In genomic region chr22:36027960-36028645, GRCh38 we compare ENCODE assay signal across 8 cellular contexts. TPM values are rescaled to one million over a fixed set of nuclear protein-coding genes. Genes with fewer than 3 reads are reported as not detected.
A peak's percentile ranks its signal among the peaks of the same experiment; 100 is the strongest.
DNase-seq lines count a peak whose midpoint lies in the region; ATAC-seq, FAIRE-seq and TF ChIP-seq lines count a peak whose summit lies in the region.

No MANE protein-coding gene starts in this region.

- H3K9ac ChIP-seq in endothelial cell of umbilical vein (replicated peaks; ENCODE audit: extremely low read depth, insufficient read depth, low read length) (peak overlapping the region; percentile 93), muscle layer of colon (ENCODE audit: low read length) (peak overlapping the region; percentile 92)

- H3K9me3 ChIP-seq in endothelial cell of umbilical vein (replicated peaks; ENCODE audit: control insufficient read depth, insufficient read depth, low read length) (no peaks in the 10 kb centered on the region), muscle layer of colon (ENCODE audit: low read length) (no peaks in the 10 kb centered on the region)

- no peaks in the 10 kb centered on the region for H3K9me1 ChIP-seq in endothelial cell of umbilical vein (replicated peaks; ENCODE audit: control insufficient read depth, extremely low read depth, insufficient read depth, low read length)

- H3K36me3 ChIP-seq in endothelial cell of umbilical vein (ENCODE audit: control insufficient read depth in 2 of 2, extremely low read depth in 1 of 2, insufficient read depth in 2 of 2, low read length in 2 of 2): peaks cover 0 to 2% of the 10 kb centered on the region in 2 experiments
- no peaks in the 10 kb centered on the region for H3K36me3 ChIP-seq in muscle layer of colon (ENCODE audit: insufficient read depth, low read length)

- H3K27me3 ChIP-seq in endothelial cell of umbilical vein (ENCODE audit: control insufficient read depth in 2 of 2, insufficient read depth in 2 of 2, low read length in 2 of 2) (no peaks in the 10 kb centered on the region), muscle layer of colon (ENCODE audit: control insufficient read depth in 1 of 2, insufficient read depth in 2 of 2, low read length in 2 of 2) (no peaks in the 10 kb centered on the region)

- no peak for TF ChIP-seq POLR2A in endothelial cell of umbilical vein (IDR thresholded peaks at IDR 0.05; ENCODE audit: low read depth, low read length)

- peak overlapping the region; percentile 44 for H2AFZ ChIP-seq in endothelial cell of umbilical vein (ENCODE audit: low read depth, low read length)

- no TSS peak for BruUV-seq in endothelial cell of umbilical vein (replicated peaks; lab: Mats Ljungman, UMichigan)

- H3K27ac ChIP-seq in endothelial cell of umbilical vein (ENCODE audit: insufficient read depth, low read depth, low read length) (peak overlapping the region; percentile 53), muscle layer of colon (ENCODE audit: low read depth, low read length) (peak overlapping the region; percentile 81)

- H3K4me3 ChIP-seq in endothelial cell of umbilical vein (replicated peaks in 1 of 3; ENCODE audit: insufficient read depth in 1 of 3, low read depth in 1 of 3, low read length in 3 of 3) (peak overlapping the region; percentile 60 to 80 (median 74)), muscle layer of colon (ENCODE audit: low read depth in 1 of 2, low read length in 2 of 2) (peak overlapping the region; percentile 95 to 97)

- DNase-seq in C1 segment of cervical spinal cord (lab: John Stamatoyannopoulos, UW) (peak in 12 of 14 donors; percentile 26 to 87 (median 58)), endothelial cell of umbilical vein (ENCODE audit: low read depth, low spot score) (peak; percentile 46), NCI-H187 treated with DMSO at 0.1 percent for 48 hours (lab: John Stamatoyannopoulos, UW) (no peak), UCSD-AML1 (lab: John Stamatoyannopoulos, UW; ENCODE audit: unreplicated experiment) (no peak)

- peaks cover 45% of the 10 kb centered on the region for H3K79me2 ChIP-seq in endothelial cell of umbilical vein (ENCODE audit: control insufficient read depth, insufficient read depth, low read length)

- peak; percentile 26 for FAIRE-seq in endothelial cell of umbilical vein (lab: Jason Lieb, UNC)

- H3K4me2 ChIP-seq in endothelial cell of umbilical vein (ENCODE audit: insufficient read depth, low read length): peak overlapping the region; percentile 89

- peak; percentile 23 for ATAC-seq in GM19438 (IDR thresholded peaks at IDR 0.05; ENCODE audit: low read depth, unreplicated experiment)
- ATAC-seq in SK-N-SH treated with all-trans-retinoic acid at 6 μM for 48 hours: no peak
- no peak for ATAC-seq in HG02571 (IDR thresholded peaks at IDR 0.05; ENCODE audit: unreplicated experiment)

- TF ChIP-seq CTCF in endothelial cell of umbilical vein (IDR thresholded peaks at IDR 0.05; ENCODE audit: extremely low read depth in 1 of 2, insufficient read depth in 1 of 2, low read depth in 1 of 2, low read length in 2 of 2): no peak

- dilution Hi-C loops in endothelial cell of umbilical vein (cut with MboI; ENCODE audit: extremely low pct_ligation_motif_present, low sequenced_read_pairs): no loop called here

- H3K4me1 ChIP-seq in endothelial cell of umbilical vein (ENCODE audit: control insufficient read depth, extremely low read depth, insufficient read depth, low read length): peaks cover 21% of the 10 kb centered on the region
- peaks cover 22% of the 10 kb centered on the region for H3K4me1 ChIP-seq in muscle layer of colon (ENCODE audit: insufficient read depth, low read length)

- H4K20me1 ChIP-seq in endothelial cell of umbilical vein (replicated peaks; ENCODE audit: control insufficient read depth, extremely low read depth, insufficient read depth, low read length): no peaks in the 10 kb centered on the region

- POLR2A ChIA-PET in endothelial cell of umbilical vein (lab: Charles Lee): interaction anchor here (0.6 to 1.3 kb wide), 3 partner anchors 30 to 67 kb away, joined by 3 to 5 read pairs (median 4); no protein-coding TSS in a partner anchor

- CTCF ChIA-PET in endothelial cell of umbilical vein (lab: Charles Lee): interaction anchor here (0.8 to 4.3 kb wide), 13 partner anchors 13 to 597 kb away, joined by 3 to 65 read pairs (median 3); no protein-coding TSS in a partner anchor

- intact Hi-C loops in endothelial cell of umbilical vein (cut with micrococcal nuclease): loop anchor here (1.0 to 10.0 kb wide), 6 partner anchors 17 to 253 kb away; no protein-coding TSS in a partner anchor

TF ChIP-seq in SK-N-SH treated with all-trans-retinoic acid at 6 μM for 48 hours, 23 proteins besides CTCF, POLR2A, EP300 and RAD21:
- TF ChIP-seq BACH2 (CRISPR knock-in tag; IDR thresholded peaks at IDR 0.05; ENCODE audit: borderline replicate concordance): no peak
- 0 out of 2 replicates have a peak, but pooled peaks have one; percentile 46 for TF ChIP-seq TSHZ2 (CRISPR knock-in tag; IDR thresholded peaks at IDR 0.05)
- TF ChIP-seq PPARA (CRISPR knock-in tag; IDR thresholded peaks at IDR 0.05; ENCODE audit: borderline replicate concordance): no peak
TF ChIP-seq in SK-N-SH treated with all-trans-retinoic acid at 6 μM for 48 hours: peak in this region for 1.

TF ChIP-seq in endothelial cell of umbilical vein, 7 proteins besides CTCF, POLR2A, EP300 and RAD21:
- TF ChIP-seq MAX (IDR thresholded peaks at IDR 0.05; ENCODE audit: insufficient read depth, insufficient read length) (no peak), JUN (IDR thresholded peaks at IDR 0.05; ENCODE audit: borderline replicate concordance, insufficient read depth, insufficient read length, low read depth) (no peak), MYC (IDR thresholded peaks at IDR 0.05; ENCODE audit: low read depth, low read length) (no peak)

RNA-seq across cellular contexts. Expression of gene RBFOX2, which starts 0.5 kb away (rescaled TPM):
- 125 and 129 TPM in 2 replicates for total RNA-seq in endothelial cell of umbilical vein
- polyA plus RNA-seq in endothelial cell of umbilical vein: 142 and 153 TPM in 2 replicates
- 107 and 109 TPM in 2 replicates for polyA plus RNA-seq in endothelial cell of umbilical vein (2011; cell fraction: cytosol; rRNA removed)
- 189 and 208 TPM in 2 replicates for polyA plus RNA-seq in endothelial cell of umbilical vein (2011; cell fraction: nucleus; rRNA removed)
- polyA plus RNA-seq in endothelial cell of umbilical vein (2012): 88.6 and 110 TPM in 2 replicates
- 280 and 290 TPM in 2 replicates for polyA minus RNA-seq in endothelial cell of umbilical vein
- polyA minus RNA-seq in endothelial cell of umbilical vein (2011; cell fraction: cytosol; rRNA and poly(A)+ RNA removed): 34.8 TPM
- polyA minus RNA-seq in endothelial cell of umbilical vein (2011; cell fraction: nucleus; rRNA and poly(A)+ RNA removed): 201 and 226 TPM in 2 replicates

Comparison
In these comparisons a context has a peak if more than half of its experiments do, and no peak if none do; other contexts are left out.
1. DNase-seq: peak in C1 segment of cervical spinal cord (12 of 14) and endothelial cell of umbilical vein (single experiment); none in NCI-H187 treated with DMSO at 0.1 percent for 48 hours (single experiment) and UCSD-AML1 (single experiment).